32 cellular contexts compared by ENCODE assay signal in the genomic region with DNA sequence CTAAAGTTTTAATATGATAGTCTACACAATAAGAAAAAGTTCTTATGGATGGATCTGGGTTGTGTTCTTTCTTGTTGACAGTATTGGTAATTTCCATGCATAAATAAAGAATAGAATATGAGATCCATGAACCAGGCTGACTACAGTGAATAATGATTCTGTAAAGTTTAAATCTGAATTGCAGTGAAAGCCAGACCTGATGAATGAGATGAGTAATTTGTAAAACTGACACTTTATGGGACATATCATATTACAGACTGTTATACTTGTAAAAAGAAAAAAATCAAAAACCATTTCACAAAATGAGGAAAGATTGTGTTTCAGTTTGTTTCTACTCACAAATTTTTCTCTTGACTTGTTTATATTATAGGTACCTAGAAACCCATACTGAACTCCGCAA.
"Had no signal": no experiment of that assay in that cellular context is flagged by ENCODE, and none has a peak within 500 bp of the region (broad histone marks: within the 10 kb centered on the region; RNA-seq: fewer than 3 reads in every experiment).

No MANE protein-coding gene starts in this region.

- H3K27ac ChIP-seq: adrenal gland, body of pancreas, brain microvascular endothelial cell, breast epithelium, colonic mucosa, VCaP had no signal

- H3K27me3 ChIP-seq: adrenal gland, body of pancreas, brain microvascular endothelial cell, breast epithelium, colonic mucosa had no signal

- ATAC-seq: activated CD8-positive, alpha-beta T cell treated with anti-CD3 and anti-CD28 coated beads for 36 hours; activated naive CD4-positive, alpha-beta T cell treated with anti-CD3 and anti-CD28 coated beads, Interleukin-2, amount 50 U/mL, for 72 hours; activated T-cell treated with anti-CD3 and anti-CD28 coated beads, Interleukin-2, amount 50 U/mL, for 4 hours; activated T-cell treated with anti-CD3 and anti-CD28 coated beads, Interleukin-2, amount 50 U/mL, for 72 hours; activated T-helper 17 cell treated with anti-CD3 and anti-CD28 coated beads, Interleukin-2, amount 50 U/mL, for 72 hours; body of pancreas had no signal

- H3K9me3 ChIP-seq: adrenal gland, body of pancreas, breast epithelium, colonic mucosa had no signal

- H3K4me1 ChIP-seq: adrenal gland, body of pancreas, breast epithelium, colonic mucosa had no signal

- H3K4me3 ChIP-seq: adrenal gland, body of pancreas, breast epithelium, colonic mucosa had no signal

- DNase-seq: activated B cell treated with CpG ODN at 0.5 μM for 24 hours; activated CD4-positive, alpha-beta memory T cell treated with anti-CD3 and anti-CD28 coated beads for 36 hours; activated CD4-positive, alpha-beta T cell treated with anti-CD3 and anti-CD28 coated beads for 4 hours; activated CD4-positive, alpha-beta T cell treated with anti-CD3 and anti-CD28 coated beads, Interleukin-2, amount 10 ng/mL, durations not matched to agents 24 days and 14 days; activated CD4-positive, alpha-beta T cell treated with anti-CD3 and anti-CD28 coated beads, Interleukin-2, amount 50 U/mL, for 1 hour; activated CD4-positive, alpha-beta T cell treated with anti-CD3 and anti-CD28 coated beads, Interleukin-2, amount 50 U/mL, for 4 hours; activated CD4-positive, CD25-positive, alpha-beta regulatory T cell treated with anti-CD3 and anti-CD28 coated beads, Interleukin-2, amount 50 U/mL, for 72 hours; activated CD8-positive, alpha-beta memory T cell treated with anti-CD3 and anti-CD28 coated beads, Interleukin-2, amount 50 U/mL, for 4 hours; activated CD8-positive, alpha-beta T cell treated with anti-CD3 and anti-CD28 coated beads for 36 hours; activated effector memory CD4-positive, alpha-beta T cell treated with anti-CD3 and anti-CD28 coated beads, Interleukin-2, amount 50 U/mL, for 16 hours; activated gamma-delta T cell treated with Interleukin-2 at 50 U/mL for 16 hours; activated naive CD4-positive, alpha-beta T cell; activated naive CD4-positive, alpha-beta T cell treated with anti-CD3 and anti-CD28 coated beads for 36 hours; activated naive CD4-positive, alpha-beta T cell treated with anti-CD3 and anti-CD28 coated beads, Interleukin-2, amount 50 U/mL, for 16 hours; activated naive CD8-positive, alpha-beta T cell treated with anti-CD3 and anti-CD28 coated beads for 36 hours; activated T-cell treated with anti-CD3 and anti-CD28 coated beads for 4 hours; activated T-cell treated with anti-CD3 and anti-CD28 coated beads, Interleukin-2, amount 50 U/mL, for 1 hour; activated T-cell treated with anti-CD3 and anti-CD28 coated beads, Interleukin-2, amount 50 U/mL, for 4 hours; activated T-cell treated with anti-CD3 and anti-CD28 coated beads, Interleukin-2, amount 50 U/mL, for 72 hours; adrenal gland; amniotic stem cell; aorta; body of pancreas; brain microvascular endothelial cell; cerebellar nuclear complex; colonic mucosa; T-helper 2 cell; T-helper 9 cell had no signal

- H3K36me3 ChIP-seq: adrenal gland, brain microvascular endothelial cell, breast epithelium, colonic mucosa had no signal
